8 cellular contexts compared by ENCODE assay signal in the genomic region with DNA sequence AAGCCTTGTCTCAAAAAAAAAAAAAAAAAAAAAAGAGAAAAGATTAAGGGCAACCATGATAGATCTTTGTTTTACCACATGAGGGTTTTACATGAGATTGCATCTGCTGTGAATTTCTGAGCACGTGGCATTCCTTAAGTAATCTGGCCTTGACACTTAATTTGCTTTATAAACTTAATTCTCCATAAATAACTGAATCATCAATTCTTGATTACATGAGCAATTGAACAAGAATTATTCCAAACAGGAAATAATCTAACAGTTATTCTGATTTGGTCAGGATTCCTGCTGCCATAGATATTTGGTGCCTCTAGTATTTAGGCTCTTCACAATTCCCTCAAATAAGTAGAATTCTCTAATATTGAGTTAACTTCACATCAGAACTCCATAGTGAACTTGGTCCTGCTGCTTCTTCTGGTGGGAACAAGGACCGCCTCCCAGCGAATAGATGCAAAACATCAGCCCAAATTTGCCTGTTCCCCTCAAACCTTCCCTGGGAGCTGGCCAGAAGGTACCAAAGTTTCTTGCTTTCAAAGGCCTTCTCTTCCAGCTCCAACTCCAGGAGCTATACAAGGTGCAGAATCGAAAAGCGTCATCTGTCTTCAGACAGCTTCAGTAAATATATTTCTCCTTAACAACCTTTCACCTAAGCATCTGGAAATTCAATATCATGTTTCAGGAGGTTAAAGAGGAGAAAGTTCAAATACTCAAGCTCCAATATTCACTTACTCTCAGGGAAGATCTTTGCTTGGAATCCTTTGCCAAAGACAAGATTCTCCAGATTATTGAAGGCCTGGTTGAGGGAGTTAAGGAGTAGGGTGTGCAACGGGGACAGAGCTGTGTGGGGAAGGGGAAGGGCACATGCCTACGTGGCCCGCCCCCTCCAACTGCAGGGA. TPM values are rescaled to one million over a fixed set of nuclear protein-coding genes. Genes with fewer than 3 reads are reported as not detected.
DNase-seq lines count a peak whose midpoint lies in the region; ATAC-seq, FAIRE-seq and TF ChIP-seq lines count a peak whose summit lies in the region.

No MANE protein-coding gene starts in this region.

- H3K4me1 Mint-ChIP-seq in IgD-negative memory B cell: peaks cover 34 to 38% (median 37%) of the 10 kb centered on the region in 3 donors

- DNase-seq in caudate nucleus (lab: John Stamatoyannopoulos, UW) (no peak), hippocampal formation (lab: John Stamatoyannopoulos, UW) (no peak), H54 (ENCODE audit: insufficient read length, low spot score) (no peak), NCI-H128 (lab: John Stamatoyannopoulos, UW; ENCODE audit: unreplicated experiment) (no peak)

- H3K36me3 ChIP-seq in mucosa of rectum (ENCODE audit: control insufficient read depth in 2 of 2, insufficient read depth in 2 of 2, low read length in 2 of 2): peaks cover 13 to 16% of the 10 kb centered on the region in 2 donors

- peak overlapping the region; percentile 94 to 100 (median 98) for H3K4me3 Mint-ChIP-seq in IgD-negative memory B cell

- TF ChIP-seq POLR2A in H54 (IDR thresholded peaks at IDR 0.05; ENCODE audit: low read depth, low read length): no peak

- H3K27ac Mint-ChIP-seq in IgD-negative memory B cell: peak overlapping the region; percentile 90 to 99 (median 99)

- H3K27ac ChIP-seq in caudate nucleus (ENCODE audit: low read depth, low read length) (peak overlapping the region; percentile 86), mucosa of rectum (ENCODE audit: low read depth in 2 of 2, low read length in 2 of 2) (peak overlapping the region; percentile 85 to 92)

- H3K27me3 ChIP-seq in mucosa of rectum (ENCODE audit: control insufficient read depth in 2 of 2, insufficient read depth in 2 of 2, low read length in 2 of 2): peaks cover 0 to 3% of the 10 kb centered on the region in 2 donors

- FAIRE-seq in H54 (lab: Jason Lieb, UNC): no peak

- H3K9me3 ChIP-seq in mucosa of rectum (ENCODE audit: control insufficient read depth in 2 of 2, low read length in 2 of 2): no peaks in the 10 kb centered on the region

- no peaks in the 10 kb centered on the region for H3K9me3 Mint-ChIP-seq in IgD-negative memory B cell

- peaks cover 23 to 26% of the 10 kb centered on the region in 2 donors for H3K4me1 ChIP-seq in mucosa of rectum (ENCODE audit: control insufficient read depth in 2 of 2, insufficient read depth in 2 of 2, low read length in 2 of 2)

- ATAC-seq in GM18909 (IDR thresholded peaks at IDR 0.05; ENCODE audit: poor library complexity, unreplicated experiment) (peak; percentile 19), GM19467 (IDR thresholded peaks at IDR 0.05; ENCODE audit: unreplicated experiment) (no peak)

- peak overlapping the region; percentile 85 to 92 for H3K9ac ChIP-seq in mucosa of rectum (ENCODE audit: low read depth in 1 of 2, low read length in 2 of 2)

- peaks cover 3% of the 10 kb centered on the region for H3K27me3 Mint-ChIP-seq in IgD-negative memory B cell

- H3K4me3 ChIP-seq in mucosa of rectum (ENCODE audit: low read length in 2 of 2): peak overlapping the region; percentile 86 to 94

- no peaks in the 10 kb centered on the region for H3K36me3 Mint-ChIP-seq in IgD-negative memory B cell

RNA-seq across cellular contexts. Expression of gene KRTCAP2, which starts 1.0 kb away (rescaled TPM):
- 420 TPM for polyA plus RNA-seq in IgD-negative memory B cell

RNA-seq across cellular contexts. Expression of gene TRIM46, which starts 1.6 kb away (rescaled TPM):
- 0.14 TPM for polyA plus RNA-seq in IgD-negative memory B cell

RNA-seq across cellular contexts. Expression of gene DPM3, which starts 31.8 kb away (rescaled TPM):
- polyA plus RNA-seq in IgD-negative memory B cell: 83.9 TPM

RNA-seq across cellular contexts. Expression of gene THBS3, which starts 35.6 kb away (rescaled TPM):
- polyA plus RNA-seq in IgD-negative memory B cell: 1.4 TPM

RNA-seq across cellular contexts. Expression of gene MTX1, which starts 36.4 kb away (rescaled TPM):
- polyA plus RNA-seq in IgD-negative memory B cell: 41.7 TPM
